Comparison of ENCODE assay signal across 9 cellular contexts in genomic region chrX:140091276-140091886, GRCh38.
A peak's percentile ranks its signal among the peaks of the same experiment; 100 is the strongest.
DNase-seq lines count a peak whose midpoint lies in the region; ATAC-seq, FAIRE-seq and TF ChIP-seq lines count a peak whose summit lies in the region.
"Had no signal": no experiment of that assay in that cellular context is flagged by ENCODE, and none has a peak within 500 bp of the region (broad histone marks: within the 10 kb centered on the region; RNA-seq: fewer than 3 reads in every experiment).

No MANE protein-coding gene starts in this region.

- H3K36me3 Mint-ChIP-seq in immature natural killer cell = no peaks in the 10 kb centered on the region

- H3K36me3 ChIP-seq in GM12878 (ENCODE audit: control insufficient read depth in 2 of 2, insufficient read depth in 2 of 2, low read length in 1 of 2) = no peaks in the 10 kb centered on the region

- no peak for TF ChIP-seq RAD21 in GM12878 (IDR thresholded peaks at IDR 0.05; ENCODE audit: insufficient read depth, low read depth, low read length)

- in situ Hi-C loops in GM12878 (cut with MboI) = no loop called here

- H3K4me2 ChIP-seq in GM12878 (ENCODE audit: control insufficient read depth, insufficient read depth) = no peak overlapping the region

- 62% methylated on average over 10 of the region's 80 CpGs for WGBS in GM12878 (ENCODE audit: insufficient coverage, insufficient replicate concordance, low lambda C conversion rate, missing lambda C conversion rate)

- H3K27me3 ChIP-seq in GM12878 (replicated peaks in 1 of 2; ENCODE audit: control insufficient read depth in 2 of 2, insufficient read depth in 2 of 2, low read length in 1 of 2) = peaks cover 0 to 3% of the 10 kb centered on the region in 2 experiments; a peak in 1 of 4 replicates

- DNase-seq in AG08396 (ENCODE audit: low spot score) (peak; percentile 43), NCI-H69 (lab: John Stamatoyannopoulos, UW) (peak; percentile 54), GM12878 (ENCODE audit: low read depth, low spot score) (no peak), immature natural killer cell (peak; percentile 14 to 31 (median 30)), LoVo (ENCODE audit: low spot score) (no peak), DMS114 treated with DMSO at 0.1 percent for 48 hours (lab: John Stamatoyannopoulos, UW; ENCODE audit: unreplicated experiment) (no peak)
- DNase-seq in stimulated activated CD4-positive, alpha-beta T cell treated with anti-CD3 and anti-CD28 coated beads, Interleukin-4, amount 100 ng/mL, for 48 hours (ENCODE audit: low read depth in 2 of 2) = peak; percentile 2 to 9

- no peak overlapping the region for H3K4me3 ChIP-seq in GM12878

- no peaks in the 10 kb centered on the region for H3K9me3 ChIP-seq in GM12878 (replicated peaks; ENCODE audit: control insufficient read depth, insufficient read depth, low read length)

- SMC1A ChIA-PET in GM12878 (lab: Charles Lee; ENCODE audit: uncharacterized antibody, unreplicated experiment) = no interaction called here

- no peak overlapping the region for H3K27ac Mint-ChIP-seq in immature natural killer cell

- POLR2A ChIA-PET in GM12878 (lab: Charles Lee) = no interaction called here

- RAD21 ChIA-PET in GM12878 (lab: Charles Lee; ENCODE audit: unreplicated experiment) = no interaction called here

- peak overlapping the region; percentile 21 to 68 (median 51) for H3K4me3 Mint-ChIP-seq in immature natural killer cell

- intact Hi-C loops in GM12878 (cut with micrococcal nuclease; ENCODE audit: unreplicated experiment) = no loop called here

- H3K9me3 Mint-ChIP-seq in immature natural killer cell = peaks cover 0 to 1% (median 0%) of the 10 kb centered on the region in 6 donors

- FAIRE-seq in GM12878 (lab: Jason Lieb, UNC) = no peak
- FAIRE-seq: colon had no signal

- H3K4me1 Mint-ChIP-seq in immature natural killer cell = peaks cover 9 to 10% of the 10 kb centered on the region in 2 donors

- ATAC-seq in GM21360 (IDR thresholded peaks at IDR 0.05; ENCODE audit: unreplicated experiment) = peak; percentile 90
- peak; percentile 38; the same call in 2 of the 3 replicates for ATAC-seq in GM12878

- CTCF ChIA-PET in GM12878 (lab: Yijun Ruan, JAX) = interaction anchor here (1.9 kb wide), 1 partner anchor 35 kb away, joined by 6 read pairs; no protein-coding TSS in a partner anchor

- BruUV-seq in GM12878 (replicated peaks; lab: Mats Ljungman, UMichigan) = no TSS peak

- TF ChIP-seq POLR2A in GM12878 (IDR thresholded peaks at IDR 0.05; ENCODE audit: low read depth, low read length) = no peak

- H3K9ac ChIP-seq in GM12878 (ENCODE audit: control insufficient read depth, insufficient read depth, low read length) = no peak overlapping the region

- TF ChIP-seq EP300 in GM12878 (IDR thresholded peaks at IDR 0.05; ENCODE audit: borderline replicate concordance in 1 of 2, control insufficient read depth in 1 of 2, low read depth in 2 of 2, low read length in 2 of 2) = no peak

- H3K4me1 ChIP-seq in GM12878 (ENCODE audit: control insufficient read depth, insufficient read depth, low read length) = no peaks in the 10 kb centered on the region

- H2AFZ ChIP-seq in GM12878 (ENCODE audit: control insufficient read depth, low read depth, low read length) = no peak overlapping the region

- H3K27me3 Mint-ChIP-seq in immature natural killer cell (ENCODE audit: low read depth in 3 of 3) = peaks cover 2 to 6% (median 5%) of the 10 kb centered on the region in 3 donors

- no peak for TF ChIP-seq CTCF in GM12878 (IDR thresholded peaks at IDR 0.05 in 2 of 3, conservative IDR thresholded peaks at IDR 0.05 in 1 of 3; ENCODE audit: control insufficient read depth in 2 of 3, extremely low read depth in 1 of 3, insufficient read depth in 1 of 3, low read depth in 3 of 3, low read length in 3 of 3)

- H3K27ac ChIP-seq in GM12878 (ENCODE audit: control insufficient read depth, insufficient read depth) = no peak overlapping the region

- no peaks in the 10 kb centered on the region for H4K20me1 ChIP-seq in GM12878 (ENCODE audit: control insufficient read depth, insufficient read depth)

- no peaks in the 10 kb centered on the region for H3K79me2 ChIP-seq in GM12878 (ENCODE audit: control insufficient read depth, insufficient read depth, low read length)

TF ChIP-seq in GM12878, 131 proteins besides CTCF, POLR2A, EP300 and RAD21:
- TF ChIP-seq GATAD2B (conservative IDR thresholded peaks at IDR 0.05; ENCODE audit: low read depth) (no peak), BHLHE40 (IDR thresholded peaks at IDR 0.05; ENCODE audit: borderline replicate concordance in 1 of 2, low read depth in 2 of 2, low read length in 1 of 2) (0 out of 4 replicates have a peak, but pooled peaks of 1 of the 2 experiments have one; percentile 14)

Comparison
In these comparisons a context has a peak if more than half of its experiments do, and no peak if none do; other contexts are left out.
1. DNase-seq: peak in AG08396 (single experiment), NCI-H69 (single experiment), immature natural killer cell (3 of 3) and stimulated activated CD4-positive, alpha-beta T cell treated with anti-CD3 and anti-CD28 coated beads, Interleukin-4, amount 100 ng/mL, for 48 hours (2 of 2); none in GM12878 (single experiment), LoVo (single experiment) and DMS114 treated with DMSO at 0.1 percent for 48 hours (single experiment).